In the genomic region with DNA sequence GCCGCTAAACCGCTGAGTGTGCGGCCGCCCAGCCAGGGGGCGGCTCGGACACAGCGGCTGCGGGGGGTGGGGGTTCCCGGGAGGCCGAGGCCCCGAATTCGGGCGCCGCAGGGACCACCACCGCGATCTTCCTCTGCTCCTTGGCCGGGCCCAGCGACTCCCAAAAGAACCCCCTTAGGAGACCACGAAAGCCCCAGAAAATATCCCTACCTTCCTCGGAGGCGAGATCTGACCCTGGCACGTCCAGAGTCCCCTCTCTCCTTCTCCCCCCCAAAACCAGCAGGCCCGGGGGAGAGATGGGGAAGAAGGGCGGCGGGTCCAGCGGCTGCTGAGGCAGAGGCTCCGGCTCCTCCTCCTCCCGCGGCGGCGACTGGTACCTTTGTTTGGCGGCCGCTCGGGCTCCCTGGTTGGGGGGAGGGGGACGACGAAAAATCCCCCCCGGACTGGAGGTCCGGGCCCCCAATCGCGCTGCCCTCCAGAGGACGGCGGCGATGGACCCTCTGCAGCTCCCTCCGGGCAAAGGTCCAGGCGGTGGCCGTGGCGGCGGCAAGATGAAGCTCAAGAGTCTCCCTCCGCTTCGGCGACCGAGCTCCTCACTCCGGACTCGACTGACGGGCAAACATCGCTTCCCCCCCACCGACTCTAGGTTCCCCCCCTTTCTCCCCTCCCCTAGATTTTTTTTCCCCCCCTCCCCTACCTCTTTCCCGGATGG, we compare ENCODE assay signal across 8 cellular contexts. TPM values are rescaled to one million over a fixed set of nuclear protein-coding genes. Genes with fewer than 3 reads are reported as not detected.
A peak's percentile ranks its signal among the peaks of the same experiment; 100 is the strongest.
DNase-seq lines count a peak whose midpoint lies in the region; ATAC-seq, FAIRE-seq and TF ChIP-seq lines count a peak whose summit lies in the region.

A gene with protein sequence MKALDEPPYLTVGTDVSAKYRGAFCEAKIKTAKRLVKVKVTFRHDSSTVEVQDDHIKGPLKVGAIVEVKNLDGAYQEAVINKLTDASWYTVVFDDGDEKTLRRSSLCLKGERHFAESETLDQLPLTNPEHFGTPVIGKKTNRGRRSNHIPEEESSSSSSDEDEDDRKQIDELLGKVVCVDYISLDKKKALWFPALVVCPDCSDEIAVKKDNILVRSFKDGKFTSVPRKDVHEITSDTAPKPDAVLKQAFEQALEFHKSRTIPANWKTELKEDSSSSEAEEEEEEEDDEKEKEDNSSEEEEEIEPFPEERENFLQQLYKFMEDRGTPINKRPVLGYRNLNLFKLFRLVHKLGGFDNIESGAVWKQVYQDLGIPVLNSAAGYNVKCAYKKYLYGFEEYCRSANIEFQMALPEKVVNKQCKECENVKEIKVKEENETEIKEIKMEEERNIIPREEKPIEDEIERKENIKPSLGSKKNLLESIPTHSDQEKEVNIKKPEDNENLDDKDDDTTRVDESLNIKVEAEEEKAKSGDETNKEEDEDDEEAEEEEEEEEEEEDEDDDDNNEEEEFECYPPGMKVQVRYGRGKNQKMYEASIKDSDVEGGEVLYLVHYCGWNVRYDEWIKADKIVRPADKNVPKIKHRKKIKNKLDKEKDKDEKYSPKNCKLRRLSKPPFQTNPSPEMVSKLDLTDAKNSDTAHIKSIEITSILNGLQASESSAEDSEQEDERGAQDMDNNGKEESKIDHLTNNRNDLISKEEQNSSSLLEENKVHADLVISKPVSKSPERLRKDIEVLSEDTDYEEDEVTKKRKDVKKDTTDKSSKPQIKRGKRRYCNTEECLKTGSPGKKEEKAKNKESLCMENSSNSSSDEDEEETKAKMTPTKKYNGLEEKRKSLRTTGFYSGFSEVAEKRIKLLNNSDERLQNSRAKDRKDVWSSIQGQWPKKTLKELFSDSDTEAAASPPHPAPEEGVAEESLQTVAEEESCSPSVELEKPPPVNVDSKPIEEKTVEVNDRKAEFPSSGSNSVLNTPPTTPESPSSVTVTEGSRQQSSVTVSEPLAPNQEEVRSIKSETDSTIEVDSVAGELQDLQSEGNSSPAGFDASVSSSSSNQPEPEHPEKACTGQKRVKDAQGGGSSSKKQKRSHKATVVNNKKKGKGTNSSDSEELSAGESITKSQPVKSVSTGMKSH (N-terminal part only) (minus strand): TSS at position 621 of the 712 bp plus-strand sequence. CDS start 1,260 bp downstream, outside the sequence.

- intact Hi-C loops in activated CD4-positive, alpha-beta T cell treated with anti-CD3 and anti-CD28 coated beads for 36 hours (cut with DNase I, micrococcal nuclease): loop anchor here (1.0 to 5.0 kb wide), 18 partner anchors 30 to 955 kb away; a partner anchor contains a TSS

- H3K9ac ChIP-seq in NT2/D1 (ENCODE audit: insufficient read length, low read depth): peak within 1 kb of the TSS; percentile 97
- peak within 1 kb of the TSS; percentile 96 for H3K9ac ChIP-seq in iPS-20b (ENCODE audit: low read depth, low read length)

- no peak for DNase-seq in activated CD4-positive, alpha-beta T cell treated with anti-CD3 and anti-CD28 coated beads for 36 hours
- DNase-seq in activated CD4-positive, alpha-beta T cell treated with anti-CD3 and anti-CD28 coated beads for 48 hours: no peak
- DNase-seq in NT2/D1 (ENCODE audit: low read depth, low spot score) (no peak), astrocyte of the spinal cord (ENCODE audit: low read depth, low spot score) (no peak), small intestine (no peak), GOT3 (lab: John Stamatoyannopoulos, UW) (no peak)

- POLR2A ChIA-PET in activated CD4-positive, alpha-beta T cell treated with anti-CD3 and anti-CD28 coated beads for 36 hours (lab: Charles Lee): interaction anchor here (1.0 to 1.8 kb wide), 7 partner anchors 9 to 177 kb away, joined by 4 to 9 read pairs (median 5); a partner anchor contains a TSS

- peak within 1 kb of the TSS; percentile 86 for H3K4me3 ChIP-seq in NT2/D1 (ENCODE audit: insufficient read length, low read depth)
- peak within 1 kb of the TSS; percentile 97 for H3K4me3 ChIP-seq in astrocyte of the spinal cord (ENCODE audit: low read depth, low read length)
- peak within 1 kb of the TSS; percentile 94 for H3K4me3 ChIP-seq in iPS-20b (ENCODE audit: low read length)
- peak within 1 kb of the TSS; percentile 93 to 100 for H3K4me3 ChIP-seq in small intestine (ENCODE audit: low read depth in 1 of 2, low read length in 2 of 2)

- in situ Hi-C loops in astrocyte of the spinal cord (cut with HindIII; ENCODE audit: low sequenced_read_pairs): no loop called here

- CTCF ChIA-PET in activated CD4-positive, alpha-beta T cell treated with anti-CD3 and anti-CD28 coated beads for 36 hours (lab: Charles Lee): interaction anchor here (0.7 kb wide), 1 partner anchor 69 kb away, joined by 3 read pairs; no protein-coding TSS in a partner anchor

- H3K36me3 ChIP-seq in NT2/D1 (ENCODE audit: insufficient read depth, insufficient read length, low read length) (peaks cover 30% of the 10 kb centered on the region), iPS-20b (ENCODE audit: insufficient read depth, low read depth, low read length) (peaks cover 24% of the 10 kb centered on the region), small intestine (ENCODE audit: control insufficient read depth in 2 of 2, insufficient read depth in 2 of 2, low read length in 2 of 2) (no peaks in the 10 kb centered on the region)

- peak; percentile 1 for ATAC-seq in activated CD4-positive, alpha-beta T cell treated with anti-CD3 and anti-CD28 coated beads for 36 hours
- ATAC-seq in HG02840 (IDR thresholded peaks at IDR 0.05; ENCODE audit: low FRiP score, unreplicated experiment): peak; percentile 7

- peak within 1 kb of the TSS; percentile 93 for H3K27ac Mint-ChIP-seq in activated CD4-positive, alpha-beta T cell treated with anti-CD3 and anti-CD28 coated beads for 36 hours

- H3K9me3 Mint-ChIP-seq in activated CD4-positive, alpha-beta T cell treated with anti-CD3 and anti-CD28 coated beads for 36 hours (ENCODE audit: low read depth): no peaks in the 10 kb centered on the region

- peaks cover 33% of the 10 kb centered on the region for H3K36me3 Mint-ChIP-seq in activated CD4-positive, alpha-beta T cell treated with anti-CD3 and anti-CD28 coated beads for 36 hours (ENCODE audit: low read depth)

- peak within 1 kb of the TSS; percentile 91 for H3K4me3 Mint-ChIP-seq in activated CD4-positive, alpha-beta T cell treated with anti-CD3 and anti-CD28 coated beads for 36 hours

- H3K4me1 ChIP-seq in NT2/D1 (ENCODE audit: insufficient read depth, insufficient read length) (no peaks in the 10 kb centered on the region), iPS-20b (ENCODE audit: insufficient read depth, low read length) (peaks cover 23% of the 10 kb centered on the region; the same call in 1 of the 2 replicates), small intestine (ENCODE audit: control insufficient read depth in 2 of 2, insufficient read depth in 1 of 2, low read depth in 1 of 2, low read length in 1 of 2) (peaks cover 1 to 4% of the 10 kb centered on the region in 2 donors)

- H3K9me3 ChIP-seq in NT2/D1 (ENCODE audit: insufficient read depth, low read length): no peaks in the 10 kb centered on the region
- no peaks in the 10 kb centered on the region for H3K9me3 ChIP-seq in iPS-20b (ENCODE audit: insufficient read depth, low read depth, low read length)
- H3K9me3 ChIP-seq in small intestine (ENCODE audit: control insufficient read depth, low read depth): no peaks in the 10 kb centered on the region

- 0% methylated on average over 33 to 58 of the region's 58 CpGs for WGBS in small intestine, 3 donors

- H3K27me3 Mint-ChIP-seq in activated CD4-positive, alpha-beta T cell treated with anti-CD3 and anti-CD28 coated beads for 36 hours: no peaks in the 10 kb centered on the region

- H3K27me3 ChIP-seq in NT2/D1 (ENCODE audit: insufficient read depth, insufficient read length) (no peaks in the 10 kb centered on the region), iPS-20b (ENCODE audit: insufficient read depth, low read length) (no peaks in the 10 kb centered on the region), small intestine (ENCODE audit: control insufficient read depth in 2 of 2, insufficient read depth in 2 of 2, low read length in 2 of 2) (no peaks in the 10 kb centered on the region)

- H3K27ac ChIP-seq in iPS-20b (ENCODE audit: low read length) (peak within 1 kb of the TSS; percentile 92), small intestine (ENCODE audit: low read depth in 1 of 2, low read length in 1 of 2) (peak within 1 kb of the TSS; percentile 89 to 100)

- peaks cover 47% of the 10 kb centered on the region for H3K4me1 Mint-ChIP-seq in activated CD4-positive, alpha-beta T cell treated with anti-CD3 and anti-CD28 coated beads for 36 hours

- FAIRE-seq in small intestine (lab: Jason Lieb, UNC): no peak

- no peak for TF ChIP-seq CTCF in astrocyte of the spinal cord (IDR thresholded peaks at IDR 0.05; ENCODE audit: low read depth, low read length)

RNA-seq across cellular contexts. Expression of the gene that starts here (rescaled TPM):
- total RNA-seq in activated CD4-positive, alpha-beta T cell treated with anti-CD3 and anti-CD28 coated beads for 36 hours: 10 to 100 TPM; 38.6 to 42.9 TPM
- 10 to 100 TPM; 10.3 to 12.7 (median 12.5) TPM for polyA plus RNA-seq in small intestine
